10 cellular contexts compared by ENCODE assay signal in genomic region chr17:82217120-82217529, GRCh38. TPM values are rescaled to one million over a fixed set of nuclear protein-coding genes. Genes with fewer than 3 reads are reported as not detected.
DNase-seq lines count a peak whose midpoint lies in the region; ATAC-seq lines count a peak whose summit lies in the region.
"Had no signal": no experiment of that assay in that cellular context is flagged by ENCODE, and none has a peak within 500 bp of the region (broad histone marks: within the 10 kb centered on the region; RNA-seq: fewer than 3 reads in every experiment).

No MANE protein-coding gene starts in this region.

- peak; percentile 30 for DNase-seq in AG08396 (ENCODE audit: low spot score)
- DNase-seq in OCI-M1 (lab: John Stamatoyannopoulos, UW): peak; percentile 68
- DNase-seq in dermis blood vessel endothelial cell: peak; percentile 54
- DNase-seq in neuronal stem cell (ENCODE audit: low spot score): no peak
- DNase-seq in GF-D8 (lab: John Stamatoyannopoulos, UW): no peak
- DNase-seq in G401 (ENCODE audit: low spot score): no peak
- DNase-seq: effector CD4-positive, alpha-beta T cell; ovary had no signal

- ATAC-seq in GM21515 (IDR thresholded peaks at IDR 0.05; ENCODE audit: unreplicated experiment) (no peak), HG03521 (IDR thresholded peaks at IDR 0.05; ENCODE audit: unreplicated experiment) (no peak)

- peak overlapping the region; percentile 25 for H3K23ac ChIP-seq in neuronal stem cell (ENCODE audit: low read depth, low read length, poor library complexity)

- no peaks in the 10 kb centered on the region for H3K79me1 ChIP-seq in neuronal stem cell (ENCODE audit: low read depth, low read length)

- peak overlapping the region; percentile 56 for H3K14ac ChIP-seq in neuronal stem cell (ENCODE audit: low read length)

- no peak overlapping the region for H4K91ac ChIP-seq in neuronal stem cell (ENCODE audit: low read depth, low read length, poor library complexity)

- H2BK5ac ChIP-seq in neuronal stem cell (ENCODE audit: low read length): peak overlapping the region; percentile 75

- H2BK120ac ChIP-seq in neuronal stem cell (ENCODE audit: low read depth, low read length): no peak overlapping the region

- H3K4me1 ChIP-seq in neuronal stem cell (ENCODE audit: control insufficient read depth in 2 of 2, insufficient read depth in 1 of 2, low read depth in 1 of 2, low read length in 2 of 2): peaks cover 1 to 14% of the 10 kb centered on the region in 2 donors

- no peaks in the 10 kb centered on the region for H3K36me3 ChIP-seq in neuronal stem cell (replicated peaks in 1 of 2; ENCODE audit: control insufficient read depth in 2 of 2, insufficient read depth in 2 of 2, low read length in 2 of 2)
- H3K36me3 ChIP-seq: ovary had no signal

- H3K27ac ChIP-seq in neuronal stem cell (replicated peaks; ENCODE audit: low read length): no peak overlapping the region
- H3K27ac ChIP-seq: ovary had no signal

- peak overlapping the region; percentile 68 for H2AFZ ChIP-seq in neuronal stem cell (ENCODE audit: low read length)

- peak overlapping the region; percentile 90 for H2AK5ac ChIP-seq in neuronal stem cell (ENCODE audit: low read depth, low read length)

- in situ Hi-C loops in G401 (cut with HindIII; ENCODE audit: low sequenced_read_pairs): no loop called here

- H3K9me3 ChIP-seq in neuronal stem cell (replicated peaks in 1 of 2; ENCODE audit: control insufficient read depth in 2 of 2, insufficient read depth in 1 of 2, low read depth in 1 of 2, low read length in 2 of 2): no peaks in the 10 kb centered on the region
- H3K9me3 ChIP-seq: ovary had no signal

- H3K4me2 ChIP-seq in neuronal stem cell (ENCODE audit: insufficient read depth, low read length, poor library complexity, severe bottlenecking): no peak overlapping the region

- no peaks in the 10 kb centered on the region for H3K27me3 ChIP-seq in neuronal stem cell (ENCODE audit: control insufficient read depth in 3 of 3, insufficient read depth in 3 of 3, low read depth in 1 of 3, low read length in 3 of 3)
- H3K27me3 ChIP-seq: ovary had no signal

- no peak overlapping the region for H3K4me3 ChIP-seq in neuronal stem cell (ENCODE audit: low read length in 2 of 2)
- H3K4me3 ChIP-seq: ovary had no signal

- H2BK15ac ChIP-seq in neuronal stem cell (ENCODE audit: low read length): peak overlapping the region; percentile 75

- peak overlapping the region; percentile 21 for H3K9ac ChIP-seq in neuronal stem cell (ENCODE audit: low read depth, low read length, poor library complexity)

- no peak overlapping the region for H4K8ac ChIP-seq in neuronal stem cell (ENCODE audit: low read depth, low read length)

- H3K4ac ChIP-seq in neuronal stem cell (ENCODE audit: low read length): no peak overlapping the region

- H2BK12ac ChIP-seq in neuronal stem cell (ENCODE audit: low read length): peak overlapping the region; percentile 22

- no peak overlapping the region for H3K18ac ChIP-seq in neuronal stem cell (ENCODE audit: low read length)

- no CpG with 5 or more reads among the region's 12 CpGs for WGBS in neuronal stem cell (ENCODE audit: extremely low coverage in 2 of 2, insufficient read length in 2 of 2, insufficient replicate concordance in 1 of 2), 2 donors

RNA-seq across cellular contexts. Expression of gene CCDC57, which starts 4.5 kb away (rescaled TPM):
- total RNA-seq in dermis blood vessel endothelial cell: 5.4 and 9.4 TPM in 2 replicates
- polyA plus RNA-seq in neuronal stem cell (2013, experiment 1 of 2): 26.0 TPM
- 24.0 TPM for polyA plus RNA-seq in neuronal stem cell (2013, experiment 2 of 2)
- 16.6 and 22.1 TPM in 2 replicates for total RNA-seq in G401 (2014; rRNA removed; shearing (Covaris generic))

RNA-seq across cellular contexts. Expression of gene SLC16A3, which starts 11.7 kb away (rescaled TPM):
- total RNA-seq in dermis blood vessel endothelial cell: 99.4 and 121 TPM in 2 replicates
- polyA plus RNA-seq in neuronal stem cell (2013, experiment 1 of 2): 3.5 TPM
- polyA plus RNA-seq in neuronal stem cell (2013, experiment 2 of 2): 3.2 TPM
- total RNA-seq in G401 (2014; rRNA removed; shearing (Covaris generic)): 280 and 292 TPM in 2 replicates

RNA-seq across cellular contexts. Expression of gene CSNK1D, which starts 56.4 kb away (rescaled TPM):
- 39.3 and 69.2 TPM in 2 replicates for total RNA-seq in dermis blood vessel endothelial cell
- polyA plus RNA-seq in neuronal stem cell (2013, experiment 1 of 2): 70.3 TPM
- 72.1 TPM for polyA plus RNA-seq in neuronal stem cell (2013, experiment 2 of 2)
- 83.1 and 87.7 TPM in 2 replicates for total RNA-seq in G401 (2014; rRNA removed; shearing (Covaris generic))

Comparison
In these comparisons a context has a peak if more than half of its experiments do, and no peak if none do; other contexts are left out.
1. DNase-seq: peak in AG08396 (single experiment), OCI-M1 (single experiment) and dermis blood vessel endothelial cell (single experiment); none in neuronal stem cell (single experiment), GF-D8 (single experiment) and G401 (single experiment).